ENCODE assay signal across 1 cellular context in genomic region chr11:5928269-5928668, GRCh38.
A peak's percentile ranks its signal among the peaks of the same experiment; 100 is the strongest.
TF ChIP-seq lines count a peak whose summit lies in the region.

No MANE protein-coding gene starts in this region.

TF ChIP-seq in H1, 55 proteins besides CTCF, POLR2A, EP300 and RAD21:
- peak; percentile 91 for TF ChIP-seq E2F6 (IDR thresholded peaks at IDR 0.05)
- TF ChIP-seq YY1 (IDR thresholded peaks at IDR 0.05; ENCODE audit: low read depth, low read length): peak; percentile 89
- TF ChIP-seq SP1 (IDR thresholded peaks at IDR 0.05; ENCODE audit: low read depth, low read length): no peak
- TF ChIP-seq POU5F1 (IDR thresholded peaks at IDR 0.05; ENCODE audit: low read depth, low read length): no peak
- TF ChIP-seq BACH1 (IDR thresholded peaks at IDR 0.05; ENCODE audit: low read length): peak; percentile 97
- TF ChIP-seq MAFK (IDR thresholded peaks at IDR 0.05; ENCODE audit: low read depth, low read length): peak; percentile 91
- TF ChIP-seq EZH2 (IDR thresholded peaks at IDR 0.05; ENCODE audit: low read depth, low read length, severe bottlenecking): no peak
